Comparison of ENCODE assay signal across 21 cellular contexts in genomic region chr20:61118429-61119224, GRCh38.
DNase-seq lines count a peak whose midpoint lies in the region; ATAC-seq and TF ChIP-seq lines count a peak whose summit lies in the region.
"Had no signal": no experiment of that assay in that cellular context is flagged by ENCODE, and none has a peak within 500 bp of the region (broad histone marks: within the 10 kb centered on the region; RNA-seq: fewer than 3 reads in every experiment).

No MANE protein-coding gene starts in this region.

- H3K36me3 Mint-ChIP-seq in HFFc6 (ENCODE audit: low read depth) (no peaks in the 10 kb centered on the region), neural progenitor cell (no peaks in the 10 kb centered on the region)

- no peaks in the 10 kb centered on the region for H3K36me3 ChIP-seq in neural progenitor cell
- H3K36me3 ChIP-seq in gastroesophageal sphincter: no peaks in the 10 kb centered on the region
- H3K36me3 ChIP-seq in uterus: no peaks in the 10 kb centered on the region
- H3K36me3 ChIP-seq: left lung, suprapubic skin had no signal

- H3F3A ChIP-seq in neural progenitor cell (ENCODE audit: low read depth): no peaks in the 10 kb centered on the region

- no peak overlapping the region for H3K4me2 ChIP-seq in neural progenitor cell

- H3K9me3 Mint-ChIP-seq in HFFc6: no peaks in the 10 kb centered on the region
- H3K9me3 Mint-ChIP-seq in neural progenitor cell: peaks cover 4% of the 10 kb centered on the region
- H3K9me3 Mint-ChIP-seq: activated T-helper 17 cell treated with anti-CD3 and anti-CD28 coated beads, Interleukin-2, amount 50 U/mL, for 72 hours had no signal

- H3K27me3 ChIP-seq in neural progenitor cell (no peaks in the 10 kb centered on the region), gastroesophageal sphincter (no peaks in the 10 kb centered on the region), uterus (no peaks in the 10 kb centered on the region)

- TF ChIP-seq CTCF in AG09309 (IDR thresholded peaks at IDR 0.05; ENCODE audit: control insufficient read depth, insufficient read depth, low read depth, low read length, missing control alignments): no peak
- TF ChIP-seq CTCF in HFFc6 (IDR thresholded peaks at IDR 0.05): no peak
- no peak for TF ChIP-seq CTCF in neural progenitor cell (IDR thresholded peaks at IDR 0.05)
- TF ChIP-seq CTCF in gastroesophageal sphincter (IDR thresholded peaks at IDR 0.05): no peak
- no peak for TF ChIP-seq CTCF in uterus (IDR thresholded peaks at IDR 0.05)

- no peak for TF ChIP-seq EP300 in gastroesophageal sphincter (IDR thresholded peaks at IDR 0.05)

- peaks cover 14% of the 10 kb centered on the region for H3K27me3 Mint-ChIP-seq in HFFc6 (ENCODE audit: insufficient read depth)
- H3K27me3 Mint-ChIP-seq in neural progenitor cell (ENCODE audit: insufficient read depth, low read depth): peaks cover 15% of the 10 kb centered on the region

- no peak for ATAC-seq in gastroesophageal sphincter
- ATAC-seq: activated CD4-positive, CD25-positive, alpha-beta regulatory T cell treated with anti-CD3 and anti-CD28 coated beads, Interleukin-2, amount 50 U/mL, for 24 hours; activated T-helper 17 cell treated with anti-CD3 and anti-CD28 coated beads, Interleukin-2, amount 50 U/mL, for 72 hours; left lung; mucosa of descending colon; T-helper 17 cell had no signal

- no peaks in the 10 kb centered on the region for H3K79me2 ChIP-seq in neural progenitor cell (ENCODE audit: low read depth)

- peak overlapping the region; percentile 82 for H3K27ac Mint-ChIP-seq in HFFc6
- peak overlapping the region; percentile 33 for H3K27ac Mint-ChIP-seq in neural progenitor cell
- H3K27ac Mint-ChIP-seq: activated T-helper 17 cell treated with anti-CD3 and anti-CD28 coated beads, Interleukin-2, amount 50 U/mL, for 72 hours; T-helper 17 cell had no signal

- 84 to 86% methylated on average over 1 to 6 of the region's 14 CpGs for whole genome bisulfite sequencing in gastroesophageal sphincter (ENCODE audit: low coverage in 1 of 2), 2 donors

- no peak overlapping the region for H3K9ac ChIP-seq in neural progenitor cell

- H3K27ac ChIP-seq in neural progenitor cell (no peak overlapping the region), gastroesophageal sphincter (peak overlapping the region in 1 of 4 donors; percentile 68), uterus (no peak overlapping the region)
- H3K27ac ChIP-seq: left lung, suprapubic skin had no signal

- H3K4me1 Mint-ChIP-seq in HFFc6 (ENCODE audit: low read depth) (peaks cover 42% of the 10 kb centered on the region), neural progenitor cell (peaks cover 30% of the 10 kb centered on the region)

- H3K4me3 ChIP-seq in AG09309 (ENCODE audit: control insufficient read depth, low read depth, low read length) (no peak overlapping the region), neural progenitor cell (no peak overlapping the region), gastroesophageal sphincter (no peak overlapping the region), uterus (no peak overlapping the region)
- H3K4me3 ChIP-seq: left lung, mucosa of descending colon, suprapubic skin had no signal

- intact Hi-C loops in uterus (cut with DNase I; ENCODE audit: low total_unique reads): no loop called here

- peak overlapping the region; percentile 37; the same call in 1 of the 2 replicates for H3K4me3 Mint-ChIP-seq in HFFc6
- no peak overlapping the region for H3K4me3 Mint-ChIP-seq in neural progenitor cell
- H3K4me3 Mint-ChIP-seq: activated T-helper 17 cell treated with anti-CD3 and anti-CD28 coated beads, Interleukin-2, amount 50 U/mL, for 72 hours; T-helper 17 cell had no signal

- TF ChIP-seq POLR2A in gastroesophageal sphincter (IDR thresholded peaks at IDR 0.05) (no peak), uterus (IDR thresholded peaks at IDR 0.05) (no peak)

- no peak overlapping the region for H2AFZ ChIP-seq in neural progenitor cell (replicated peaks)

- H3K9me3 ChIP-seq in neural progenitor cell (ENCODE audit: low read depth) (no peaks in the 10 kb centered on the region), gastroesophageal sphincter (no peaks in the 10 kb centered on the region), uterus (no peaks in the 10 kb centered on the region)
- H3K9me3 ChIP-seq: left lung, mucosa of descending colon, suprapubic skin had no signal

- DNase-seq in AG09309 (ENCODE audit: low read depth): peak; percentile 41
- DNase-seq in HFFc6: peak; percentile 4
- peak; percentile 8 for DNase-seq in astrocyte of the hippocampus (ENCODE audit: low read depth, low spot score)
- no peak for DNase-seq in neural progenitor cell (ENCODE audit: low spot score)
- no peak for DNase-seq in NCI-H1092 treated with DMSO at 0.1 percent for 48 hours (lab: John Stamatoyannopoulos, UW)
- DNase-seq in activated CD4-positive, alpha-beta T cell treated with anti-CD3 and anti-CD28 coated beads for 1 hour: no peak
- no peak for DNase-seq in uterus
- DNase-seq: amniotic stem cell; DMS 273 treated with DMSO at 0.1 percent for 48 hours; foreskin melanocyte; left lung; mucosa of descending colon; NCI-H2081; NCI-H524 treated with DMSO at 0.1 percent for 48 hours; SHP77 treated with DMSO at 0.1 percent for 48 hours; stimulated activated CD4-positive, alpha-beta T cell treated with anti-CD3 and anti-CD28 coated beads, Interleukin-4, amount 100 ng/mL, for 24 hours; T-helper 17 cell had no signal

- H4K20me1 ChIP-seq in neural progenitor cell (ENCODE audit: low read depth): no peaks in the 10 kb centered on the region

- peaks cover 5% of the 10 kb centered on the region for H3K4me1 ChIP-seq in neural progenitor cell
- peaks cover 0 to 45% (median 7%) of the 10 kb centered on the region in 3 donors for H3K4me1 ChIP-seq in gastroesophageal sphincter
- H3K4me1 ChIP-seq in uterus: no peaks in the 10 kb centered on the region
- H3K4me1 ChIP-seq: suprapubic skin had no signal

Comparison
In these comparisons a context has a peak if more than half of its experiments do, and no peak if none do; other contexts are left out.
1. DNase-seq: peak in AG09309 (single experiment), HFFc6 (single experiment) and astrocyte of the hippocampus (single experiment); none in neural progenitor cell (single experiment), NCI-H1092 treated with DMSO at 0.1 percent for 48 hours (single experiment), activated CD4-positive, alpha-beta T cell treated with anti-CD3 and anti-CD28 coated beads for 1 hour (single experiment) and uterus (0 of 2).